Comparison of ENCODE assay signal across 9 cellular contexts in the genomic region with DNA sequence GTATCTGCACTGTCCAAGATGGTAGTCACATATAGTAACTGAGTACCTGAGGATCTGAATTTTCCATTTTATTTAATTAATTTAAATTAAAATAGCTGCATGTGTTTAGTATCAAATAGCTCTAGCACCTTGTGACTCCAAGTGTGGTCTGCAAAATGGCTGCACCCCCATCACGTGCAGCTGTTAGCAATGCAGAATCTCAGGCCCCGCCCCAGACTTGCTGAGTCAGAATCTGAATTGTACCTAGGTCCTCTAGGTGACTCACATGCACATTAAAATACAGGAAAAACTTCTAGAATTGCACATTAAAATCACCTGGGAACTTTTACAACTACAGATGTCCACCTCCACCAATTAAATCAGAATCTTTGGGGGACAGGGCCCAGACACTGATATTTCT. TPM values are rescaled to one million over a fixed set of nuclear protein-coding genes. Genes with fewer than 3 reads are reported as not detected.
DNase-seq lines count a peak whose midpoint lies in the region; TF ChIP-seq lines count a peak whose summit lies in the region.
"Had no signal": no experiment of that assay in that cellular context is flagged by ENCODE, and none has a peak within 500 bp of the region (broad histone marks: within the 10 kb centered on the region; RNA-seq: fewer than 3 reads in every experiment).

No MANE protein-coding gene starts in this region.

- peaks cover 0 to 50% (median 44%) of the 10 kb centered on the region in 4 donors for H3K4me1 ChIP-seq in sigmoid colon

- H3K4me3 ChIP-seq in lower leg skin (ENCODE audit: low read depth, poor library complexity, severe bottlenecking) (no peak overlapping the region), sigmoid colon (no peak overlapping the region)

- DNase-seq in stimulated activated naive CD4-positive, alpha-beta T cell treated with Interleukin-2 at 50 U/mL for 16 hours (lab: John Stamatoyannopoulos, UW) = peak; percentile 67
- no peak for DNase-seq in stimulated activated naive CD4-positive, alpha-beta T cell (lab: John Stamatoyannopoulos, UW)
- peak; percentile 83 to 85 for DNase-seq in activated T-cell treated with anti-CD3 and anti-CD28 coated beads, Interleukin-2, amount 50 U/mL, for 48 hours
- DNase-seq in kidney tubule cell (ENCODE audit: low spot score) (peak; percentile 90), C1 segment of cervical spinal cord (lab: John Stamatoyannopoulos, UW) (no peak), lower leg skin (ENCODE audit: low spot score in 2 of 2) (no peak), sigmoid colon (no peak), DMS114 treated with DMSO at 0.1 percent for 48 hours (lab: John Stamatoyannopoulos, UW; ENCODE audit: unreplicated experiment) (no peak)

- TF ChIP-seq CTCF in lower leg skin (IDR thresholded peaks at IDR 0.05) (no peak), sigmoid colon (IDR thresholded peaks at IDR 0.05) (no peak)

- H3K9me3 ChIP-seq in sigmoid colon = no peaks in the 10 kb centered on the region

- H3K27me3 ChIP-seq in sigmoid colon = no peaks in the 10 kb centered on the region

- no peak for TF ChIP-seq POLR2A in lower leg skin (IDR thresholded peaks at IDR 0.05)
- no peak for TF ChIP-seq POLR2A in sigmoid colon (IDR thresholded peaks at IDR 0.05)

- TF ChIP-seq EP300 in sigmoid colon (IDR thresholded peaks at IDR 0.05) = no peak

- intact Hi-C loops in lower leg skin (cut with DNase I; ENCODE audit: low total_unique reads) = no loop called here
- intact Hi-C loops in sigmoid colon (cut with DNase I) = no loop called here

- no peak overlapping the region for H3K27ac ChIP-seq in sigmoid colon

- no peaks in the 10 kb centered on the region for H3K36me3 ChIP-seq in sigmoid colon

- 67% methylated on average over 2 of the region's 2 CpGs for WGBS in lower leg skin, 2 donors
- WGBS in sigmoid colon, 2 donors = 53 to 81% methylated on average over 2 of the region's 2 CpGs

RNA-seq across cellular contexts. Expression of a gene that starts 19.2 kb away (rescaled TPM):
- total RNA-seq in lower leg skin = 10 to 100 TPM; 54.4 to 85.7 (median 68.6) TPM
- not detected for total RNA-seq in sigmoid colon
- polyA plus RNA-seq in sigmoid colon = under 1 TPM in 2 of 3 donors, not detected in 1; under 0.01 to 0.03 TPM
- polyA plus RNA-seq: CD14-positive monocyte had no signal

RNA-seq across cellular contexts. Expression of a gene that starts 26.8 kb away (rescaled TPM):
- 100 to 1,000 TPM; 148 to 240 (median 177) TPM for total RNA-seq in lower leg skin
- total RNA-seq in sigmoid colon = 10 to 100 TPM; 61.9 to 71.3 (median 66.1) TPM
- 100 to 1,000 TPM; 202 to 289 (median 228) TPM for polyA plus RNA-seq in sigmoid colon

RNA-seq across cellular contexts. Expression of a gene that starts 33.5 kb away (rescaled TPM):
- 10 to 100 TPM; 22.7 to 47.6 (median 25.4) TPM for total RNA-seq in lower leg skin
- total RNA-seq in sigmoid colon = 10 to 100 TPM; 23.2 to 39.8 (median 29.4) TPM
- 100 to 1,000 TPM in 1 of 3 donors, 10 to 100 TPM in 2; 44.0 to 115 (median 97.3) TPM for polyA plus RNA-seq in sigmoid colon

Comparison
In these comparisons a context has a peak if more than half of its experiments do, and no peak if none do; other contexts are left out.
1. DNase-seq: peak in stimulated activated naive CD4-positive, alpha-beta T cell treated with Interleukin-2 at 50 U/mL for 16 hours (single experiment), activated T-cell treated with anti-CD3 and anti-CD28 coated beads, Interleukin-2, amount 50 U/mL, for 48 hours (2 of 2) and kidney tubule cell (single experiment); none in stimulated activated naive CD4-positive, alpha-beta T cell (0 of 6), C1 segment of cervical spinal cord (0 of 14), lower leg skin (0 of 2), sigmoid colon (single experiment) and DMS114 treated with DMSO at 0.1 percent for 48 hours (single experiment).
2. RNA of a gene that starts 19.2 kb away (total RNA-seq): 54.4 to 85.7 TPM in lower leg skin; not detected in sigmoid colon; every median in the first group is over 10 times any median in the second.